In the genomic region with DNA sequence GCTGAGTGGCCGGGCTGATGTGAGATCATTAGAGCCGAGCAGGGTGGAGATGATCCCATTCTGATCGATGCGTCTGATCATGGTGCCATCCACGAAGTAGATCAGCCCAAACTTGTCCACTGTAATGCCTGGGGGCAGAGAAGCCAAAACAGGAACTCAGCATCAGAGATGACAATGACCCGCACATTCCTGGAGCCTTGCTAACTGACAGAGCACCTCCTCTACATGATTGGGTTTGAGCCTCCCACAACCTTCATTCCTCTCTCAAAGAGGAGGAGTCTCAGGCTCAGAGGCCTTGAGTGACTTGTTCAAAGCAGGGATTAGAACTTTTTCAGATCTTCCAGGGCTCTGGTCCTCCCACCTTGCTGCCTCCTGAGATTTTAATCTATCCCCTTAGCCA, we compare ENCODE assay signal across 28 cellular contexts.
DNase-seq lines count a peak whose midpoint lies in the region; ATAC-seq and TF ChIP-seq lines count a peak whose summit lies in the region.
"Had no signal": no experiment of that assay in that cellular context is flagged by ENCODE, and none has a peak within 500 bp of the region (broad histone marks: within the 10 kb centered on the region; RNA-seq: fewer than 3 reads in every experiment).

No MANE protein-coding gene starts in this region.

- H3K4me3 ChIP-seq in foreskin fibroblast (ENCODE audit: low read depth in 1 of 2, low read length in 2 of 2) = no peak overlapping the region
- no peak overlapping the region for H3K4me3 ChIP-seq in colonic mucosa
- H3K4me3 ChIP-seq: esophagus squamous epithelium, left ventricle myocardium inferior, mucosa of descending colon, psoas muscle, SJSA1, skin epidermis, tibial nerve had no signal

- peaks cover 28% of the 10 kb centered on the region for H3K36me3 Mint-ChIP-seq in type B pancreatic cell
- H3K36me3 Mint-ChIP-seq in activated CD8-positive, alpha-beta memory T cell treated with anti-CD3 and anti-CD28 coated beads, Interleukin-2, amount 10 ng/mL, durations not matched to agents 7 days and 5 days = no peaks in the 10 kb centered on the region
- H3K36me3 Mint-ChIP-seq: activated naive CD4-positive, alpha-beta T cell treated with anti-CD3 and anti-CD28 coated beads, Interleukin-2, amount 10 ng/mL, durations not matched to agents 7 days and 5 days had no signal

- H3K9me3 Mint-ChIP-seq in type B pancreatic cell = no peaks in the 10 kb centered on the region
- H3K9me3 Mint-ChIP-seq in activated CD8-positive, alpha-beta memory T cell treated with anti-CD3 and anti-CD28 coated beads, Interleukin-2, amount 10 ng/mL, durations not matched to agents 7 days and 5 days (ENCODE audit: low read depth) = no peaks in the 10 kb centered on the region
- H3K9me3 Mint-ChIP-seq: activated naive CD4-positive, alpha-beta T cell treated with anti-CD3 and anti-CD28 coated beads, Interleukin-2, amount 10 ng/mL, durations not matched to agents 7 days and 5 days; activated T-cell treated with anti-CD3 and anti-CD28 coated beads, Interleukin-2, amount 50 U/mL, for 72 hours; stimulated activated naive CD8-positive, alpha-beta T cell treated with anti-CD3 and anti-CD28 coated beads, Interleukin-15, Interleukin-2, amounts not matched to agents 100 ng/mL and 50 ng/mL, for 24 hours had no signal

- no peaks in the 10 kb centered on the region for H3K36me3 ChIP-seq in colonic mucosa
- H3K36me3 ChIP-seq: left ventricle myocardium inferior, SJSA1 had no signal

- CTCF ChIA-PET in activated CD8-positive, alpha-beta memory T cell treated with anti-CD3 and anti-CD28 coated beads, Interleukin-2, amount 10 ng/mL, durations not matched to agents 7 days and 5 days (lab: Charles Lee) = no interaction called here

- no peak overlapping the region for H3K9ac ChIP-seq in colonic mucosa (ENCODE audit: low read depth in 2 of 2, low read length in 2 of 2)

- no peak overlapping the region for H3K4me3 Mint-ChIP-seq in type B pancreatic cell
- H3K4me3 Mint-ChIP-seq in activated CD8-positive, alpha-beta memory T cell treated with anti-CD3 and anti-CD28 coated beads, Interleukin-2, amount 10 ng/mL, durations not matched to agents 7 days and 5 days = no peak overlapping the region
- H3K4me3 Mint-ChIP-seq: activated naive CD4-positive, alpha-beta T cell treated with anti-CD3 and anti-CD28 coated beads, Interleukin-2, amount 10 ng/mL, durations not matched to agents 7 days and 5 days; activated T-cell treated with anti-CD3 and anti-CD28 coated beads, Interleukin-2, amount 50 U/mL, for 72 hours; stimulated activated naive CD8-positive, alpha-beta T cell treated with anti-CD3 and anti-CD28 coated beads, Interleukin-15, Interleukin-2, amounts not matched to agents 100 ng/mL and 50 ng/mL, for 24 hours had no signal

- H3K9me3 ChIP-seq in colonic mucosa = no peaks in the 10 kb centered on the region
- H3K9me3 ChIP-seq: BE2C, esophagus squamous epithelium, left ventricle myocardium inferior, mucosa of descending colon, psoas muscle, SJSA1, tibial nerve had no signal

- no peak for TF ChIP-seq CTCF in foreskin fibroblast (IDR thresholded peaks at IDR 0.05; ENCODE audit: low read depth, low read length)
- no peak for TF ChIP-seq CTCF in type B pancreatic cell (conservative IDR thresholded peaks at IDR 0.05)
- TF ChIP-seq CTCF in colonic mucosa (IDR thresholded peaks at IDR 0.05) = no peak

- peak overlapping the region; percentile 66 for H3K27ac Mint-ChIP-seq in type B pancreatic cell
- H3K27ac Mint-ChIP-seq in activated CD8-positive, alpha-beta memory T cell treated with anti-CD3 and anti-CD28 coated beads, Interleukin-2, amount 10 ng/mL, durations not matched to agents 7 days and 5 days = no peak overlapping the region
- H3K27ac Mint-ChIP-seq: activated naive CD4-positive, alpha-beta T cell treated with anti-CD3 and anti-CD28 coated beads, Interleukin-2, amount 10 ng/mL, durations not matched to agents 7 days and 5 days; activated T-cell treated with anti-CD3 and anti-CD28 coated beads, Interleukin-2, amount 50 U/mL, for 72 hours; stimulated activated naive CD8-positive, alpha-beta T cell treated with anti-CD3 and anti-CD28 coated beads, Interleukin-15, Interleukin-2, amounts not matched to agents 100 ng/mL and 50 ng/mL, for 24 hours had no signal

- H3K27me3 ChIP-seq in colonic mucosa = no peaks in the 10 kb centered on the region
- H3K27me3 ChIP-seq: BE2C, esophagus squamous epithelium, SJSA1, tibial nerve had no signal

- H3K27me3 Mint-ChIP-seq in type B pancreatic cell = no peaks in the 10 kb centered on the region
- peaks cover 7% of the 10 kb centered on the region for H3K27me3 Mint-ChIP-seq in activated CD8-positive, alpha-beta memory T cell treated with anti-CD3 and anti-CD28 coated beads, Interleukin-2, amount 10 ng/mL, durations not matched to agents 7 days and 5 days
- H3K27me3 Mint-ChIP-seq: activated naive CD4-positive, alpha-beta T cell treated with anti-CD3 and anti-CD28 coated beads, Interleukin-2, amount 10 ng/mL, durations not matched to agents 7 days and 5 days had no signal

- DNase-seq in GM03348 (ENCODE audit: low spot score) (peak; percentile 20), RPMI7951 (ENCODE audit: low read depth) (peak; percentile 76), foreskin fibroblast (peak; percentile 19 to 29), type B pancreatic cell (ENCODE audit: extremely low spot score, unreplicated experiment) (no peak), colonic mucosa (no peak)
- DNase-seq in stimulated activated CD8-positive, alpha-beta memory T cell treated with anti-CD3 and anti-CD28 coated beads, Interleukin-4, amount 100 ng/mL, for 48 hours = no peak
- DNase-seq in activated CD8-positive, alpha-beta memory T cell treated with anti-CD3 and anti-CD28 coated beads, Interleukin-2, amount 10 ng/mL, durations not matched to agents 7 days and 5 days = no peak
- DNase-seq: activated naive CD4-positive, alpha-beta T cell treated with anti-CD3 and anti-CD28 coated beads, Interleukin-2, amount 10 ng/mL, durations not matched to agents 7 days and 5 days; activated T-cell treated with anti-CD3 and anti-CD28 coated beads, Interleukin-2, amount 50 U/mL, for 72 hours; BE2C; cerebellar nuclear complex; effector CD4-positive, alpha-beta T cell; esophagus squamous epithelium; KG1; left ventricle myocardium inferior; mucosa of descending colon; NCI-H187 treated with DMSO at 0.1 percent for 48 hours; NCI-H2227 treated with DMSO at 0.1 percent for 48 hours; NCI-H82; OCI-M1; psoas muscle; stimulated activated CD4-positive, alpha-beta T cell treated with anti-CD3 and anti-CD28 coated beads, Interleukin-2, amount 100 ng/mL, for 48 hours; T-helper 2 cell had no signal

- no peak for ATAC-seq in activated CD8-positive, alpha-beta memory T cell treated with anti-CD3 and anti-CD28 coated beads, Interleukin-2, amount 10 ng/mL, durations not matched to agents 7 days and 5 days
- ATAC-seq: activated CD4-positive, CD25-positive, alpha-beta regulatory T cell treated with anti-CD3 and anti-CD28 coated beads, Interleukin-2, amount 50 U/mL, for 24 hours; activated T-cell treated with anti-CD3 and anti-CD28 coated beads, Interleukin-2, amount 50 U/mL, for 72 hours; mucosa of descending colon; psoas muscle had no signal

- H3K27ac ChIP-seq in colonic mucosa = no peak overlapping the region
- H3K27ac ChIP-seq: esophagus squamous epithelium, left ventricle myocardium inferior, psoas muscle, SJSA1, skin epidermis, tibial nerve had no signal

- H3K4me1 ChIP-seq in colonic mucosa = no peaks in the 10 kb centered on the region
- H3K4me1 ChIP-seq: BE2C, esophagus squamous epithelium, left ventricle myocardium inferior, psoas muscle, SJSA1, tibial nerve had no signal

- H3K4me1 Mint-ChIP-seq in type B pancreatic cell (ENCODE audit: unreplicated experiment) = no peaks in the 10 kb centered on the region
- no peaks in the 10 kb centered on the region for H3K4me1 Mint-ChIP-seq in activated CD8-positive, alpha-beta memory T cell treated with anti-CD3 and anti-CD28 coated beads, Interleukin-2, amount 10 ng/mL, durations not matched to agents 7 days and 5 days
- H3K4me1 Mint-ChIP-seq: activated naive CD4-positive, alpha-beta T cell treated with anti-CD3 and anti-CD28 coated beads, Interleukin-2, amount 10 ng/mL, durations not matched to agents 7 days and 5 days had no signal

- intact Hi-C loops in colonic mucosa (cut with DNase I) = no loop called here

Comparison
In these comparisons a context has a peak if more than half of its experiments do, and no peak if none do; other contexts are left out.
1. DNase-seq: peak in GM03348 (single experiment), RPMI7951 (single experiment) and foreskin fibroblast (2 of 2); none in type B pancreatic cell (single experiment), colonic mucosa (single experiment), stimulated activated CD8-positive, alpha-beta memory T cell treated with anti-CD3 and anti-CD28 coated beads, Interleukin-4, amount 100 ng/mL, for 48 hours (single experiment) and activated CD8-positive, alpha-beta memory T cell treated with anti-CD3 and anti-CD28 coated beads, Interleukin-2, amount 10 ng/mL, durations not matched to agents 7 days and 5 days (single experiment).